In the genomic region with DNA sequence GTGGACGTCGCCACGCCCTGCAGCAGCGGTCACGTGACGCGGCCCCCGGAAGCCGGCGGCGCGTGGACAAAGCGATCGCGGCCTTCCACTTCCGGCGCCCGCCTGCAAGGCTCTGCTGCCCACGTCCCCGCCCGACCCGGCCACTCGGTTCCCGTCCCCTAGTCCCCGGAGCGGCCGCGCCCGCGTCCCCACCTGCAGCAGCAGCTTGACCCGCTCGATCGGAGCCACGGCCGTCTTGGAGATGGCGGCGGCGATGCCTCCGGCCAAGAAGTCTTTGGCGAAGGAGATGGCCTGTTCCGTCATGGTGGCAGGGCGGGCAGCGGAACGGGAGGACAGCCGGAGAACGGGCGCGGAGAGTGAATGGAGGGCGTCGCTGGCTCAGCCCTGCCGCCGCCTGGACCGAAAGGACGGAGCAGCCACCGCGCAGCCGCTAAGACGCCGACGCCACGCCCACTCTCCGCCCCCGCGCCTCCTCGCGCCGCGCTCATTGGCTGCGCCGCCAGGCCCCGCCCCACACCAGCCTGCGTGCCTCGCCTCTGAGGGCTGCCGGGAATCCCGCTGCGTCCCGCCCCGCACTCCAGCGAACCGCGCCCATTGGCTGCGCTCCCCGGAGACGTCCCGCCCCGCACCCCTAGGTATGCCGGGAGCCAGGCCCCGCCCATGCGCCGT, we compare ENCODE assay signal across 1 cellular context.
A peak's percentile ranks its signal among the peaks of the same experiment; 100 is the strongest.
TF ChIP-seq lines count a peak whose summit lies in the region.

Gene SLC25A6 (minus strand): TSS at position 407 of the 669 bp plus-strand sequence. CDS start 104 bp downstream, at position 303.

TF ChIP-seq in HEK293, 187 proteins besides CTCF, POLR2A, EP300 and RAD21 (continued from another document and continues in another):
- TF ChIP-seq, protein P1, sequence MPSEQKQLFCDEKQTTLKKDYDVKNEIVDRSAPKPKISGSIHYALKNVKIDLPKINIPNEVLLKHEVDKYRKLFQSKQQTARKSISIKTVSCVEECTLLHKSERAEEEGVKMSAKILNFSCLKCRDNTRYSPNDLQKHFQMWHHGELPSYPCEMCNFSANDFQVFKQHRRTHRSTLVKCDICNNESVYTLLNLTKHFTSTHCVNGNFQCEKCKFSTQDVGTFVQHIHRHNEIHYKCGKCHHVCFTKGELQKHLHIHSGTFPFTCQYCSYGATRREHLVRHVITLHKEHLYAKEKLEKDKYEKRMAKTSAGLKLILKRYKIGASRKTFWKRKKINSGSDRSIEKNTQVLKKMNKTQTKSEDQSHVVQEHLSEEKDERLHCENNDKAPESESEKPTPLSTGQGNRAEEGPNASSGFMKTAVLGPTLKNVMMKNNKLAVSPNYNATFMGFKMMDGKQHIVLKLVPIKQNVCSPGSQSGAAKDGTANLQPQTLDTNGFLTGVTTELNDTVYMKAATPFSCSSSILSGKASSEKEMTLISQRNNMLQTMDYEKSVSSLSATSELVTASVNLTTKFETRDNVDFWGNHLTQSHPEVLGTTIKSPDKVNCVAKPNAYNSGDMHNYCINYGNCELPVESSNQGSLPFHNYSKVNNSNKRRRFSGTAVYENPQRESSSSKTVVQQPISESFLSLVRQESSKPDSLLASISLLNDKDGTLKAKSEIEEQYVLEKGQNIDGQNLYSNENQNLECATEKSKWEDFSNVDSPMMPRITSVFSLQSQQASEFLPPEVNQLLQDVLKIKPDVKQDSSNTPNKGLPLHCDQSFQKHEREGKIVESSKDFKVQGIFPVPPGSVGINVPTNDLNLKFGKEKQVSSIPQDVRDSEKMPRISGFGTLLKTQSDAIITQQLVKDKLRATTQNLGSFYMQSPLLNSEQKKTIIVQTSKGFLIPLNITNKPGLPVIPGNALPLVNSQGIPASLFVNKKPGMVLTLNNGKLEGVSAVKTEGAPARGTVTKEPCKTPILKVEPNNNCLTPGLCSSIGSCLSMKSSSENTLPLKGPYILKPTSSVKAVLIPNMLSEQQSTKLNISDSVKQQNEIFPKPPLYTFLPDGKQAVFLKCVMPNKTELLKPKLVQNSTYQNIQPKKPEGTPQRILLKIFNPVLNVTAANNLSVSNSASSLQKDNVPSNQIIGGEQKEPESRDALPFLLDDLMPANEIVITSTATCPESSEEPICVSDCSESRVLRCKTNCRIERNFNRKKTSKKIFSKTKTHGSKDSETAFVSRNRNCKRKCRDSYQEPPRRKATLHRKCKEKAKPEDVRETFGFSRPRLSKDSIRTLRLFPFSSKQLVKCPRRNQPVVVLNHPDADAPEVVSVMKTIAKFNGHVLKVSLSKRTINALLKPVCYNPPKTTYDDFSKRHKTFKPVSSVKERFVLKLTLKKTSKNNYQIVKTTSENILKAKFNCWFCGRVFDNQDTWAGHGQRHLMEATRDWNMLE (tag by site-specific recombination; conservative IDR thresholded peaks at IDR 0.05; ENCODE audit: low read depth), result peak; percentile 44; the same call in 1 of the 2 replicates
- TF ChIP-seq ZNF514 (tag by site-specific recombination; IDR thresholded peaks at IDR 0.05) (no peak), ZNF121 (tag by site-specific recombination; IDR thresholded peaks at IDR 0.05) (peak; percentile 17; the same call in 1 of the 2 replicates), KLF16 (tag by site-specific recombination; IDR thresholded peaks at IDR 0.05) (peak; percentile 39; the same call in 1 of the 2 replicates), ZNF16 (tag by site-specific recombination; IDR thresholded peaks at IDR 0.05; ENCODE audit: low read depth) (no peak), ZNF600 (tag by site-specific recombination; IDR thresholded peaks at IDR 0.05) (peak; percentile 51), BCL11B (tag by site-specific recombination; IDR thresholded peaks at IDR 0.05; ENCODE audit: low read depth) (0 out of 2 replicates have a peak, but pooled peaks have one; percentile 74), ZFHX2 (tag by site-specific recombination; conservative IDR thresholded peaks at IDR 0.05) (peak; percentile 92), SP7 (tag by site-specific recombination; IDR thresholded peaks at IDR 0.05) (peak; percentile 52), BCL11A (tag by site-specific recombination; IDR thresholded peaks at IDR 0.05; ENCODE audit: low read depth) (no peak), ZNF76 (tag by site-specific recombination; IDR thresholded peaks at IDR 0.05; ENCODE audit: borderline replicate concordance, low read depth) (0 out of 2 replicates have a peak, but pooled peaks have one; percentile 96), ZNF335 (tag by site-specific recombination; conservative IDR thresholded peaks at IDR 0.05) (peak; percentile 82), ZNF391 (tag by site-specific recombination; IDR thresholded peaks at IDR 0.05; ENCODE audit: borderline replicate concordance, low read depth) (0 out of 2 replicates have a peak, but pooled peaks have one; percentile 18), ZNF341 (tag by site-specific recombination; IDR thresholded peaks at IDR 0.05; ENCODE audit: low read depth) (peak; percentile 87), ZNF146 (tag by site-specific recombination; IDR thresholded peaks at IDR 0.05) (0 out of 2 replicates have a peak, but pooled peaks have one; percentile 27), ZNF324 (tag by site-specific recombination; IDR thresholded peaks at IDR 0.05) (peak; percentile 69), ZNF423 (tag by site-specific recombination; IDR thresholded peaks at IDR 0.05) (peak; percentile 46; the same call in 1 of the 2 replicates), ZNF776 (tag by site-specific recombination; IDR thresholded peaks at IDR 0.05; ENCODE audit: borderline replicate concordance) (no peak), ZXDB (tag by site-specific recombination; IDR thresholded peaks at IDR 0.05) (peak; percentile 65), ZNF707 (tag by site-specific recombination; IDR thresholded peaks at IDR 0.05) (no peak), KLF7 (tag by site-specific recombination; IDR thresholded peaks at IDR 0.05; ENCODE audit: borderline replicate concordance) (0 out of 2 replicates have a peak, but pooled peaks have one; percentile 19), HOXD13 (CRISPR knock-in tag; IDR thresholded peaks at IDR 0.05; ENCODE audit: borderline replicate concordance) (peak; percentile 72; the same call in 1 of the 2 replicates), INSM2 (tag by site-specific recombination; IDR thresholded peaks at IDR 0.05) (peak; percentile 66; the same call in 1 of the 2 replicates), ZNF521 (tag by site-specific recombination; IDR thresholded peaks at IDR 0.05) (no peak), ZFP37 (tag by site-specific recombination; IDR thresholded peaks at IDR 0.05) (peak; percentile 50; the same call in 1 of the 2 replicates), HIC1 (tag by site-specific recombination; IDR thresholded peaks at IDR 0.05) (peak; percentile 37; the same call in 1 of the 2 replicates), ZNF10 (tag by site-specific recombination; IDR thresholded peaks at IDR 0.05) (0 out of 2 replicates have a peak, but pooled peaks have one; percentile 31), ZEB2 (tag by site-specific recombination; IDR thresholded peaks at IDR 0.05) (no peak; the same call in none of the 2 replicates), YY1 (tag by site-specific recombination; IDR thresholded peaks at IDR 0.05) (peak; percentile 73; the same call in 1 of the 2 replicates), OVOL3 (tag by site-specific recombination; IDR thresholded peaks at IDR 0.05) (peak; percentile 27; the same call in 1 of the 2 replicates), KLF8 (tag by site-specific recombination; IDR thresholded peaks at IDR 0.05) (peak; percentile 25; the same call in 1 of the 2 replicates), ZNF211 (tag by site-specific recombination; IDR thresholded peaks at IDR 0.05; ENCODE audit: low read depth) (no peak), ZNF561 (tag by site-specific recombination; IDR thresholded peaks at IDR 0.05; ENCODE audit: borderline replicate concordance) (peak; percentile 11; the same call in 1 of the 2 replicates)
- TF ChIP-seq, protein P2, sequence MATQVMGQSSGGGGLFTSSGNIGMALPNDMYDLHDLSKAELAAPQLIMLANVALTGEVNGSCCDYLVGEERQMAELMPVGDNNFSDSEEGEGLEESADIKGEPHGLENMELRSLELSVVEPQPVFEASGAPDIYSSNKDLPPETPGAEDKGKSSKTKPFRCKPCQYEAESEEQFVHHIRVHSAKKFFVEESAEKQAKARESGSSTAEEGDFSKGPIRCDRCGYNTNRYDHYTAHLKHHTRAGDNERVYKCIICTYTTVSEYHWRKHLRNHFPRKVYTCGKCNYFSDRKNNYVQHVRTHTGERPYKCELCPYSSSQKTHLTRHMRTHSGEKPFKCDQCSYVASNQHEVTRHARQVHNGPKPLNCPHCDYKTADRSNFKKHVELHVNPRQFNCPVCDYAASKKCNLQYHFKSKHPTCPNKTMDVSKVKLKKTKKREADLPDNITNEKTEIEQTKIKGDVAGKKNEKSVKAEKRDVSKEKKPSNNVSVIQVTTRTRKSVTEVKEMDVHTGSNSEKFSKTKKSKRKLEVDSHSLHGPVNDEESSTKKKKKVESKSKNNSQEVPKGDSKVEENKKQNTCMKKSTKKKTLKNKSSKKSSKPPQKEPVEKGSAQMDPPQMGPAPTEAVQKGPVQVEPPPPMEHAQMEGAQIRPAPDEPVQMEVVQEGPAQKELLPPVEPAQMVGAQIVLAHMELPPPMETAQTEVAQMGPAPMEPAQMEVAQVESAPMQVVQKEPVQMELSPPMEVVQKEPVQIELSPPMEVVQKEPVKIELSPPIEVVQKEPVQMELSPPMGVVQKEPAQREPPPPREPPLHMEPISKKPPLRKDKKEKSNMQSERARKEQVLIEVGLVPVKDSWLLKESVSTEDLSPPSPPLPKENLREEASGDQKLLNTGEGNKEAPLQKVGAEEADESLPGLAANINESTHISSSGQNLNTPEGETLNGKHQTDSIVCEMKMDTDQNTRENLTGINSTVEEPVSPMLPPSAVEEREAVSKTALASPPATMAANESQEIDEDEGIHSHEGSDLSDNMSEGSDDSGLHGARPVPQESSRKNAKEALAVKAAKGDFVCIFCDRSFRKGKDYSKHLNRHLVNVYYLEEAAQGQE (tag by site-specific recombination; IDR thresholded peaks at IDR 0.05), result 0 out of 2 replicates have a peak, but pooled peaks have one; percentile 18
- TF ChIP-seq, protein P3, sequence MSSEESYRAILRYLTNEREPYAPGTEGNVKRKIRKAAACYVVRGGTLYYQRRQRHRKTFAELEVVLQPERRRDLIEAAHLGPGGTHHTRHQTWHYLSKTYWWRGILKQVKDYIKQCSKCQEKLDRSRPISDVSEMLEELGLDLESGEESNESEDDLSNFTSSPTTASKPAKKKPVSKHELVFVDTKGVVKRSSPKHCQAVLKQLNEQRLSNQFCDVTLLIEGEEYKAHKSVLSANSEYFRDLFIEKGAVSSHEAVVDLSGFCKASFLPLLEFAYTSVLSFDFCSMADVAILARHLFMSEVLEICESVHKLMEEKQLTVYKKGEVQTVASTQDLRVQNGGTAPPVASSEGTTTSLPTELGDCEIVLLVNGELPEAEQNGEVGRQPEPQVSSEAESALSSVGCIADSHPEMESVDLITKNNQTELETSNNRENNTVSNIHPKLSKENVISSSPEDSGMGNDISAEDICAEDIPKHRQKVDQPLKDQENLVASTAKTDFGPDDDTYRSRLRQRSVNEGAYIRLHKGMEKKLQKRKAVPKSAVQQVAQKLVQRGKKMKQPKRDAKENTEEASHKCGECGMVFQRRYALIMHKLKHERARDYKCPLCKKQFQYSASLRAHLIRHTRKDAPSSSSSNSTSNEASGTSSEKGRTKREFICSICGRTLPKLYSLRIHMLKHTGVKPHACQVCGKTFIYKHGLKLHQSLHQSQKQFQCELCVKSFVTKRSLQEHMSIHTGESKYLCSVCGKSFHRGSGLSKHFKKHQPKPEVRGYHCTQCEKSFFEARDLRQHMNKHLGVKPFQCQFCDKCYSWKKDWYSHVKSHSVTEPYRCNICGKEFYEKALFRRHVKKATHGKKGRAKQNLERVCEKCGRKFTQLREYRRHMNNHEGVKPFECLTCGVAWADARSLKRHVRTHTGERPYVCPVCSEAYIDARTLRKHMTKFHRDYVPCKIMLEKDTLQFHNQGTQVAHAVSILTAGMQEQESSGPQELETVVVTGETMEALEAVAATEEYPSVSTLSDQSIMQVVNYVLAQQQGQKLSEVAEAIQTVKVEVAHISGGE (tag by site-specific recombination; conservative IDR thresholded peaks at IDR 0.05; ENCODE audit: low read depth), result peak; percentile 91
- TF ChIP-seq, protein P4, sequence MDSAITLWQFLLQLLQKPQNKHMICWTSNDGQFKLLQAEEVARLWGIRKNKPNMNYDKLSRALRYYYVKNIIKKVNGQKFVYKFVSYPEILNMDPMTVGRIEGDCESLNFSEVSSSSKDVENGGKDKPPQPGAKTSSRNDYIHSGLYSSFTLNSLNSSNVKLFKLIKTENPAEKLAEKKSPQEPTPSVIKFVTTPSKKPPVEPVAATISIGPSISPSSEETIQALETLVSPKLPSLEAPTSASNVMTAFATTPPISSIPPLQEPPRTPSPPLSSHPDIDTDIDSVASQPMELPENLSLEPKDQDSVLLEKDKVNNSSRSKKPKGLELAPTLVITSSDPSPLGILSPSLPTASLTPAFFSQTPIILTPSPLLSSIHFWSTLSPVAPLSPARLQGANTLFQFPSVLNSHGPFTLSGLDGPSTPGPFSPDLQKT (IDR thresholded peaks at IDR 0.05; ENCODE audit: borderline replicate concordance, low read depth, low read length), result peak; percentile 88; the same call in 1 of the 2 replicates
